Comparison of ENCODE assay signal across 11 cellular contexts in the genomic region with DNA sequence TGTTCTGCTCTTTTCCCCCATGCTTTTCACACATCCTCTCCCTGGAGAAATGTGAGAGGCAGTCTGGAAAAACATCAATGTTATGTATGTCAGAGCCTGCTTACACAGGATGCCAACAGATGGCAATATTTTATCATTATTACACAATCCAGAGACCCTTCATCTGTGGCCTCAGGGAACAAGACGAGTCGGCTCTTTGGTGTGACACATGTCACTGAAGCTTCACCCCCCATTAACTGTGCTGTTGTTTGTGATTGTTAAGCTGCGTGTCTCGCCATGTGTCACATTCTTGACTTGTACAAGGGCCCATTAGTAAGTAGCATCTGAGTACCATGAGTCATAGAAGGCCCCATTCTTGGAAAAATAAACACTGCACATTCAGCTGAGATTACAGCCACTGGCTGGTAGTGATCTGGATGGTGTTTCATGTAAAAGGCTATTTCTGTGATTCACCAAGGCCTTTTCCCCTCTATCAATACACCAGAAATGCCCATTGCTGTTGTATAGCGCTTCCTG.
DNase-seq lines count a peak whose midpoint lies in the region; ATAC-seq, FAIRE-seq and TF ChIP-seq lines count a peak whose summit lies in the region.
"Had no signal": no experiment of that assay in that cellular context is flagged by ENCODE, and none has a peak within 500 bp of the region (broad histone marks: within the 10 kb centered on the region; RNA-seq: fewer than 3 reads in every experiment).

No MANE protein-coding gene starts in this region.

- dilution Hi-C loops in IMR-90 (cut with HindIII; ENCODE audit: low sequenced_read_pairs, unreplicated experiment), result no loop called here

- BruUV-seq in IMR-90 (replicated peaks; lab: Mats Ljungman, UMichigan), result no TSS peak

- CTCF ChIA-PET in IMR-90 (lab: Yijun Ruan, JAX), result interaction anchor here (0.6 to 1.5 kb wide), 5 partner anchors 10 to 671 kb away, joined by 3 to 5 read pairs (median 3); no protein-coding TSS in a partner anchor

- peak overlapping the region; percentile 94 for H2BK20ac ChIP-seq in IMR-90 (ENCODE audit: low read depth, low read length)

- no peak for TF ChIP-seq CTCF in AG09309 (IDR thresholded peaks at IDR 0.05; ENCODE audit: control insufficient read depth, insufficient read depth, low read depth, low read length, missing control alignments)
- peak; percentile 18; the same call in 1 of the 2 replicates for TF ChIP-seq CTCF in IMR-90 (conservative IDR thresholded peaks at IDR 0.05; ENCODE audit: low read depth, low read length)
- TF ChIP-seq CTCF in left ventricle myocardium inferior (IDR thresholded peaks at IDR 0.05; ENCODE audit: borderline replicate concordance), result no peak
- no peak for TF ChIP-seq CTCF in tibial nerve (IDR thresholded peaks at IDR 0.05)

- peak overlapping the region; percentile 45 for H3K56ac ChIP-seq in IMR-90 (ENCODE audit: extremely low read depth, insufficient read depth, low read length)

- H2AK9ac ChIP-seq in IMR-90 (replicated peaks; ENCODE audit: low read depth, low read length, poor library complexity), result no peak overlapping the region

- peak overlapping the region; percentile 73 for H3K14ac ChIP-seq in IMR-90 (replicated peaks; ENCODE audit: low read depth, low read length)

- peak overlapping the region; percentile 99 for H2BK120ac ChIP-seq in IMR-90 (ENCODE audit: low read depth, low read length)

- peak overlapping the region; percentile 76 for H4K91ac ChIP-seq in IMR-90 (ENCODE audit: insufficient read depth, low read depth, low read length)

- H3K9me1 ChIP-seq in IMR-90 (ENCODE audit: insufficient read depth, low read length), result peaks cover 5% of the 10 kb centered on the region

- TF ChIP-seq RAD21 in IMR-90 (IDR thresholded peaks at IDR 0.05; ENCODE audit: low read length), result peak; percentile 41

- peak; percentile 76 for DNase-seq in AG09309 (ENCODE audit: low read depth)
- DNase-seq in IMR-90, result peak; percentile 98
- peak; percentile 93 for DNase-seq in RCC 7860 (ENCODE audit: low spot score)
- peak; percentile 38 for DNase-seq in hepatic stellate cell (ENCODE audit: low spot score)
- DNase-seq in stimulated activated naive CD4-positive, alpha-beta T cell (lab: John Stamatoyannopoulos, UW), result no peak
- no peak for DNase-seq in OCI-M1 (lab: John Stamatoyannopoulos, UW)
- DNase-seq in left ventricle myocardium inferior, result no peak
- no peak for DNase-seq in tibial nerve (ENCODE audit: low spot score in 2 of 2)
- DNase-seq: caudate nucleus, T-helper 1 cell had no signal

- H2AFZ ChIP-seq in IMR-90 (replicated peaks; ENCODE audit: low read length, poor library complexity), result peak overlapping the region; percentile 9

- in situ Hi-C loops in IMR-90 (cut with MboI; ENCODE audit: low sequenced_read_pairs), result no loop called here

- no peak for TF ChIP-seq EP300 in tibial nerve (IDR thresholded peaks at IDR 0.05)

- WGBS in IMR-90 (ENCODE audit: extremely low coverage in 2 of 2, insufficient read length in 1 of 2), 2 experiments, result no CpG with 5 or more reads among the region's 5 CpGs
- 29 to 47% methylated on average over 5 of the region's 5 CpGs for WGBS in tibial nerve, 2 donors

- no peak overlapping the region for H3K9ac ChIP-seq in IMR-90 (ENCODE audit: low read depth, low read length)

- H3K27ac ChIP-seq in IMR-90 (ENCODE audit: insufficient read depth, low read length), result peak overlapping the region; percentile 75
- H3K27ac ChIP-seq in left ventricle myocardium inferior (replicated peaks), result no peak overlapping the region
- H3K27ac ChIP-seq in tibial nerve, result no peak overlapping the region

- TF ChIP-seq POLR2A in IMR-90 (IDR thresholded peaks at IDR 0.05; ENCODE audit: low read depth, low read length) (no peak), tibial nerve (IDR thresholded peaks at IDR 0.05) (no peak)

- 0 out of 4 replicates have a peak, but pooled peaks cover 0 to 3% of the 10 kb centered on the region in 2 experiments for H3K79me1 ChIP-seq in IMR-90 (ENCODE audit: low read depth in 1 of 2, low read length in 2 of 2)

- H2BK5ac ChIP-seq in IMR-90 (ENCODE audit: low read depth, low read length, poor library complexity, severe bottlenecking), result peak overlapping the region; percentile 95

- POLR2A ChIA-PET in IMR-90 (lab: Charles Lee; ENCODE audit: unreplicated experiment), result interaction anchor here (1.3 kb wide), 1 partner anchor 26 kb away, joined by 5 read pairs; no protein-coding TSS in a partner anchor

- H2BK15ac ChIP-seq in IMR-90 (ENCODE audit: low read depth, low read length), result peak overlapping the region; percentile 62

- peak; percentile 91 for FAIRE-seq in RCC 7860 (lab: Jason Lieb, UNC)
- FAIRE-seq: G401.6 had no signal

- H3K23ac ChIP-seq in IMR-90 (ENCODE audit: low read depth, low read length), result peak overlapping the region; percentile 11

- H3K9me3 ChIP-seq in IMR-90 (ENCODE audit: control insufficient read depth, insufficient read depth, low read length), result no peaks in the 10 kb centered on the region
- H3K9me3 ChIP-seq in left ventricle myocardium inferior (replicated peaks), result no peaks in the 10 kb centered on the region
- H3K9me3 ChIP-seq in tibial nerve, result no peaks in the 10 kb centered on the region

- H3K18ac ChIP-seq in IMR-90 (ENCODE audit: low read depth, low read length), result peak overlapping the region; percentile 98; the same call in 1 of the 2 replicates

- H3K4me3 ChIP-seq in AG09309 (ENCODE audit: control insufficient read depth, low read depth, low read length) (no peak overlapping the region), IMR-90 (ENCODE audit: insufficient read depth, low read depth, low read length) (no peak overlapping the region), left ventricle myocardium inferior (no peak overlapping the region), tibial nerve (no peak overlapping the region)

- intact Hi-C loops in IMR-90 (cut with micrococcal nuclease), result loop anchor here (1.0 kb wide), 1 partner anchor 25 kb away; no protein-coding TSS in a partner anchor
- intact Hi-C loops in left ventricle myocardium inferior (cut with micrococcal nuclease), result no loop called here

- no peaks in the 10 kb centered on the region for H4K20me1 ChIP-seq in IMR-90 (ENCODE audit: insufficient read depth, low read length)

- H3K36me3 ChIP-seq in IMR-90 (ENCODE audit: control insufficient read depth, insufficient read depth, low read length) (no peaks in the 10 kb centered on the region), left ventricle myocardium inferior (no peaks in the 10 kb centered on the region), tibial nerve (no peaks in the 10 kb centered on the region)

- H2AK5ac ChIP-seq in IMR-90 (ENCODE audit: low read depth, low read length), result peak overlapping the region; percentile 63

- peak overlapping the region; percentile 82 for H3K4ac ChIP-seq in IMR-90 (ENCODE audit: low read depth, low read length)

- peak; percentile 85 for ATAC-seq in IMR-90 (ENCODE audit: low read depth)

- H3K4me1 ChIP-seq in IMR-90 (ENCODE audit: control insufficient read depth, insufficient read depth, low read length) (peaks cover 9% of the 10 kb centered on the region), left ventricle myocardium inferior (no peaks in the 10 kb centered on the region), tibial nerve (no peaks in the 10 kb centered on the region)

- peak overlapping the region; percentile 31 to 85 for H4K8ac ChIP-seq in IMR-90 (ENCODE audit: low read depth in 2 of 2, low read length in 2 of 2)

- H3K27me3 ChIP-seq in IMR-90 (ENCODE audit: control insufficient read depth, insufficient read depth, low read length) (no peaks in the 10 kb centered on the region), left ventricle myocardium inferior (ENCODE audit: low read depth) (no peaks in the 10 kb centered on the region), tibial nerve (no peaks in the 10 kb centered on the region)

- H4K5ac ChIP-seq in IMR-90 (ENCODE audit: low read depth, low read length), result peak overlapping the region; percentile 37; the same call in 1 of the 2 replicates

- peak overlapping the region; percentile 27 for H3K4me2 ChIP-seq in IMR-90 (ENCODE audit: low read depth, low read length)

TF ChIP-seq in IMR-90, 13 proteins besides CTCF, POLR2A, EP300 and RAD21:
- TF ChIP-seq CHD1 (IDR thresholded peaks at IDR 0.05; ENCODE audit: low read depth, low read length) (no peak), MAFK (IDR thresholded peaks at IDR 0.05; ENCODE audit: low read depth, low read length) (peak; percentile 15; the same call in 1 of the 2 replicates), NFE2L2 (IDR thresholded peaks at IDR 0.05; ENCODE audit: low read depth, low read length) (peak; percentile 25; the same call in 1 of the 2 replicates), SMC3 (IDR thresholded peaks at IDR 0.05; ENCODE audit: low read depth, low read length) (peak; percentile 9; the same call in 1 of the 2 replicates), MXI1 (IDR thresholded peaks at IDR 0.05; ENCODE audit: borderline replicate concordance, low read depth, low read length) (peak; percentile 47; the same call in 1 of the 2 replicates), CEBPB (IDR thresholded peaks at IDR 0.05; ENCODE audit: low read depth, low read length) (peak; percentile 91), RCOR1 (IDR thresholded peaks at IDR 0.05; ENCODE audit: insufficient replicate concordance, low read length) (peak; percentile 15), RFX5 (IDR thresholded peaks at IDR 0.05; ENCODE audit: low read depth, low read length) (no peak), MAZ (IDR thresholded peaks at IDR 0.05; ENCODE audit: borderline replicate concordance, low read depth, low read length) (peak; percentile 68), BHLHE40 (IDR thresholded peaks at IDR 0.05; ENCODE audit: low read depth, low read length) (peak; percentile 83), FOS (IDR thresholded peaks at IDR 0.05; ENCODE audit: low read depth, low read length) (peak; percentile 100)
- TF ChIP-seq, protein P1, sequence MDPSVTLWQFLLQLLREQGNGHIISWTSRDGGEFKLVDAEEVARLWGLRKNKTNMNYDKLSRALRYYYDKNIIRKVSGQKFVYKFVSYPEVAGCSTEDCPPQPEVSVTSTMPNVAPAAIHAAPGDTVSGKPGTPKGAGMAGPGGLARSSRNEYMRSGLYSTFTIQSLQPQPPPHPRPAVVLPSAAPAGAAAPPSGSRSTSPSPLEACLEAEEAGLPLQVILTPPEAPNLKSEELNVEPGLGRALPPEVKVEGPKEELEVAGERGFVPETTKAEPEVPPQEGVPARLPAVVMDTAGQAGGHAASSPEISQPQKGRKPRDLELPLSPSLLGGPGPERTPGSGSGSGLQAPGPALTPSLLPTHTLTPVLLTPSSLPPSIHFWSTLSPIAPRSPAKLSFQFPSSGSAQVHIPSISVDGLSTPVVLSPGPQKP (IDR thresholded peaks at IDR 0.05; ENCODE audit: borderline replicate concordance, low read depth, low read length), result no peak
- TF ChIP-seq, protein P2, sequence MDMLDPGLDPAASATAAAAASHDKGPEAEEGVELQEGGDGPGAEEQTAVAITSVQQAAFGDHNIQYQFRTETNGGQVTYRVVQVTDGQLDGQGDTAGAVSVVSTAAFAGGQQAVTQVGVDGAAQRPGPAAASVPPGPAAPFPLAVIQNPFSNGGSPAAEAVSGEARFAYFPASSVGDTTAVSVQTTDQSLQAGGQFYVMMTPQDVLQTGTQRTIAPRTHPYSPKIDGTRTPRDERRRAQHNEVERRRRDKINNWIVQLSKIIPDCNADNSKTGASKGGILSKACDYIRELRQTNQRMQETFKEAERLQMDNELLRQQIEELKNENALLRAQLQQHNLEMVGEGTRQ (IDR thresholded peaks at IDR 0.05; ENCODE audit: low read depth, low read length), result no peak
TF ChIP-seq in IMR-90: peak in this region for 9.

Comparison
In these comparisons a context has a peak if more than half of its experiments do, and no peak if none do; other contexts are left out.
1. DNase-seq: peak in AG09309 (single experiment), IMR-90 (single experiment), RCC 7860 (single experiment) and hepatic stellate cell (single experiment); none in stimulated activated naive CD4-positive, alpha-beta T cell (0 of 6), OCI-M1 (single experiment), left ventricle myocardium inferior (single experiment) and tibial nerve (0 of 2).